10 cellular contexts compared by ENCODE assay signal in the genomic region with DNA sequence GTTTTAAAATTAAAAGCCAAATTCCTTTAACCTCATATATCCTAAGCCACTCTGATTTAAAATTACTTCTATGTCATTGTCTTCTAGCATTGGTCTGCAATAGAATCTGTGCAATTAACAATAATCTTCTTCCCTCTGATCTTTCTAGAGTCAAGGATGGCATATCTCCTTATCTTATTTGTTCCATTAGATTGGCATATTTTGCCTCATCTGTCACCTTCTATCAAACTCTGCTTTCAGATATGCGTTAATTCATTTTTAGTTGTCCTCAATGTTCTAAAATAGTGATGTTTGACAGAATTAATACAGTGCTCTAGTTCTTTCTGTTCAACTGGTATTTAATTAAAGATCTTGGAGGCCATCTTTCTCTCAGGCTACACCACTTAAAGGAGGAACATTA. TPM values are rescaled to one million over a fixed set of nuclear protein-coding genes. Genes with fewer than 3 reads are reported as not detected.
DNase-seq lines count a peak whose midpoint lies in the region; ATAC-seq and TF ChIP-seq lines count a peak whose summit lies in the region.
"Had no signal": no experiment of that assay in that cellular context is flagged by ENCODE, and none has a peak within 500 bp of the region (broad histone marks: within the 10 kb centered on the region; RNA-seq: fewer than 3 reads in every experiment).

No MANE protein-coding gene starts in this region.

- H3K9me3 ChIP-seq in naive thymus-derived CD4-positive, alpha-beta T cell (ENCODE audit: control insufficient read depth in 2 of 3, low read length in 3 of 3): no peaks in the 10 kb centered on the region
- no peaks in the 10 kb centered on the region for H3K9me3 ChIP-seq in MG63

- CTCF ChIA-PET in MCF 10A (lab: Yijun Ruan, JAX): interaction anchor here (0.6 to 1.9 kb wide), 6 partner anchors 134 to 491 kb away, joined by 3 to 12 read pairs (median 4); no protein-coding TSS in a partner anchor
- CTCF ChIA-PET in naive thymus-derived CD4-positive, alpha-beta T cell (lab: Charles Lee): interaction anchor here (1.0 to 1.6 kb wide), 2 partner anchors 423 to 491 kb away, joined by 3 read pairs; no protein-coding TSS in a partner anchor

- no peaks in the 10 kb centered on the region for H3K27me3 ChIP-seq in naive thymus-derived CD4-positive, alpha-beta T cell (ENCODE audit: control insufficient read depth in 2 of 2, insufficient read depth in 2 of 2, low read length in 2 of 2)
- H3K27me3 ChIP-seq in MG63: no peaks in the 10 kb centered on the region

- POLR2A ChIA-PET in MCF 10A (lab: Yijun Ruan, JAX): interaction anchor here (0.6 to 1.5 kb wide), 3 partner anchors 421 to 1340 kb away, joined by 3 to 5 read pairs (median 3); no protein-coding TSS in a partner anchor
- POLR2A ChIA-PET in naive thymus-derived CD4-positive, alpha-beta T cell (lab: Charles Lee): interaction anchor here (0.6 to 1.6 kb wide), 2 partner anchors 9 to 32 kb away, joined by 3 read pairs; no protein-coding TSS in a partner anchor

- H3K4me1 ChIP-seq in naive thymus-derived CD4-positive, alpha-beta T cell (ENCODE audit: control insufficient read depth in 2 of 2, insufficient read depth in 2 of 2, low read length in 2 of 2): peaks cover 0 to 37% of the 10 kb centered on the region in 2 donors

- TF ChIP-seq CTCF in MCF 10A (IDR thresholded peaks at IDR 0.05; ENCODE audit: unreplicated experiment): no peak

- H3K4me3 Mint-ChIP-seq in stimulated activated naive CD8-positive, alpha-beta T cell treated with anti-CD3 and anti-CD28 coated beads, Interleukin-15, Interleukin-2, amounts not matched to agents 100 ng/mL and 50 ng/mL, for 24 hours: peak overlapping the region; percentile 92
- peak overlapping the region; percentile 77 for H3K4me3 Mint-ChIP-seq in MCF 10A (ENCODE audit: unreplicated experiment)
- H3K4me3 Mint-ChIP-seq in naive thymus-derived CD4-positive, alpha-beta T cell: peak overlapping the region in 7 of 10 donors; percentile 35 to 94 (median 83)

- H3K27ac Mint-ChIP-seq in stimulated activated naive CD8-positive, alpha-beta T cell treated with anti-CD3 and anti-CD28 coated beads, Interleukin-15, Interleukin-2, amounts not matched to agents 100 ng/mL and 50 ng/mL, for 24 hours: peak overlapping the region; percentile 96
- H3K27ac Mint-ChIP-seq in MCF 10A (ENCODE audit: low read depth, unreplicated experiment): peak overlapping the region; percentile 80
- peak overlapping the region in 6 of 9 donors; percentile 38 to 90 (median 87) for H3K27ac Mint-ChIP-seq in naive thymus-derived CD4-positive, alpha-beta T cell

- peak overlapping the region; percentile 85 for H3K27ac ChIP-seq in naive thymus-derived CD4-positive, alpha-beta T cell (ENCODE audit: low read depth, low read length)

- no peak overlapping the region for H3K4me3 ChIP-seq in naive thymus-derived CD4-positive, alpha-beta T cell (ENCODE audit: low read length)
- no peak overlapping the region; the same call in 1 of the 2 replicates for H3K4me3 ChIP-seq in MG63

- no TSS peak for BruUV-seq in MCF 10A (replicated peaks; lab: Mats Ljungman, UMichigan)

- H3K36me3 ChIP-seq in naive thymus-derived CD4-positive, alpha-beta T cell (ENCODE audit: control insufficient read depth in 2 of 3, insufficient read depth in 3 of 3, low read length in 3 of 3): peaks cover 0 to 8% (median 0%) of the 10 kb centered on the region in 3 experiments
- no peaks in the 10 kb centered on the region for H3K36me3 ChIP-seq in MG63

- ATAC-seq in stimulated activated naive CD8-positive, alpha-beta T cell treated with anti-CD3 and anti-CD28 coated beads, Interleukin-15, Interleukin-2, amounts not matched to agents 100 U/mL and 50 U/mL, for 24 hours: no peak
- ATAC-seq in naive thymus-derived CD4-positive, alpha-beta T cell: no peak

- no peaks in the 10 kb centered on the region for H3K27me3 Mint-ChIP-seq in stimulated activated naive CD8-positive, alpha-beta T cell treated with anti-CD3 and anti-CD28 coated beads, Interleukin-15, Interleukin-2, amounts not matched to agents 100 ng/mL and 50 ng/mL, for 24 hours
- H3K27me3 Mint-ChIP-seq in MCF 10A (ENCODE audit: insufficient read depth, unreplicated experiment): no peaks in the 10 kb centered on the region
- H3K27me3 Mint-ChIP-seq in naive thymus-derived CD4-positive, alpha-beta T cell: peaks cover 0 to 9% (median 0%) of the 10 kb centered on the region in 5 donors

- peaks cover 79% of the 10 kb centered on the region for H3K4me1 Mint-ChIP-seq in stimulated activated naive CD8-positive, alpha-beta T cell treated with anti-CD3 and anti-CD28 coated beads, Interleukin-15, Interleukin-2, amounts not matched to agents 100 ng/mL and 50 ng/mL, for 24 hours (ENCODE audit: low read depth)
- H3K4me1 Mint-ChIP-seq in MCF 10A (ENCODE audit: insufficient read depth, unreplicated experiment): peaks cover 44% of the 10 kb centered on the region
- peaks cover 39 to 74% (median 70%) of the 10 kb centered on the region in 7 donors for H3K4me1 Mint-ChIP-seq in naive thymus-derived CD4-positive, alpha-beta T cell

- intact Hi-C loops in MCF 10A (cut with micrococcal nuclease): loop anchor here (1.0 to 10.0 kb wide), 4 partner anchors 223 to 765 kb away; no protein-coding TSS in a partner anchor
- intact Hi-C loops in naive thymus-derived CD4-positive, alpha-beta T cell (cut with micrococcal nuclease): loop anchor here (1.0 to 10.0 kb wide), 11 partner anchors 57 to 804 kb away; partner anchors contain the start of gene SAMSN1 (in 1 of the 2)

- no peaks in the 10 kb centered on the region for H3K9me3 Mint-ChIP-seq in stimulated activated naive CD8-positive, alpha-beta T cell treated with anti-CD3 and anti-CD28 coated beads, Interleukin-15, Interleukin-2, amounts not matched to agents 100 ng/mL and 50 ng/mL, for 24 hours
- no peaks in the 10 kb centered on the region for H3K9me3 Mint-ChIP-seq in MCF 10A (ENCODE audit: unreplicated experiment)
- H3K9me3 Mint-ChIP-seq in naive thymus-derived CD4-positive, alpha-beta T cell: peaks cover 0 to 2% (median 0%) of the 10 kb centered on the region in 11 donors

- DNase-seq in stimulated activated naive CD8-positive, alpha-beta T cell treated with anti-CD3 and anti-CD28 coated beads, Interleukin-15, Interleukin-2, amounts not matched to agents 100 U/mL and 50 U/mL, for 24 hours: no peak
- DNase-seq in MCF 10A (ENCODE audit: unreplicated experiment) (no peak), MG63 (no peak), NCI-H2196 treated with DMSO at 0.1 percent for 48 hours (lab: John Stamatoyannopoulos, UW; ENCODE audit: unreplicated experiment) (no peak)
- DNase-seq in naive thymus-derived CD4-positive, alpha-beta T cell: no peak
- DNase-seq in stimulated activated CD4-positive, alpha-beta T cell treated with anti-CD3 and anti-CD28 coated beads, Interleukin-1b, Interleukin-23, amount 100 ng/mL, for 48 hours: no peak
- DNase-seq in activated CD8-positive, alpha-beta memory T cell treated with anti-CD3 and anti-CD28 coated beads for 24 hours: no peak
- DNase-seq: kidney, NCI-H526 had no signal

- peaks cover 4% of the 10 kb centered on the region for H3K36me3 Mint-ChIP-seq in stimulated activated naive CD8-positive, alpha-beta T cell treated with anti-CD3 and anti-CD28 coated beads, Interleukin-15, Interleukin-2, amounts not matched to agents 100 ng/mL and 50 ng/mL, for 24 hours (ENCODE audit: low read depth)
- no peaks in the 10 kb centered on the region for H3K36me3 Mint-ChIP-seq in MCF 10A (ENCODE audit: insufficient read depth, unreplicated experiment)
- H3K36me3 Mint-ChIP-seq in naive thymus-derived CD4-positive, alpha-beta T cell: peaks cover 0 to 5% (median 0%) of the 10 kb centered on the region in 5 donors

RNA-seq across cellular contexts. Expression of gene NRIP1, which starts 3.1 kb away (rescaled TPM):
- 26.5 and 31.4 TPM in 2 replicates for total RNA-seq in MCF 10A (2022)
- total RNA-seq in naive thymus-derived CD4-positive, alpha-beta T cell: 10 to 100 TPM; 13.8 to 42.6 (median 35.8) TPM
- polyA plus RNA-seq in naive thymus-derived CD4-positive, alpha-beta T cell: 10 to 100 TPM; 24.0 to 35.2 TPM
- total RNA-seq in MG63 (2014; rRNA removed; shearing (Covaris generic); ENCODE audit: low replicate concordance): 6.8 and 11.3 TPM in 2 replicates
